In genomic region chr17:44069974-44070454, GRCh38 we compare ENCODE assay signal across 6 cellular contexts. TPM values are rescaled to one million over a fixed set of nuclear protein-coding genes. Genes with fewer than 3 reads are reported as not detected.
A peak's percentile ranks its signal among the peaks of the same experiment; 100 is the strongest.
DNase-seq lines count a peak whose midpoint lies in the region; ATAC-seq and TF ChIP-seq lines count a peak whose summit lies in the region.

No MANE protein-coding gene starts in this region.

- H3K4me3 ChIP-seq in OCI-LY1 (ENCODE audit: low read depth, low read length, poor library complexity, severe bottlenecking): peak overlapping the region; percentile 86
- peak overlapping the region; percentile 74 for H3K4me3 ChIP-seq in fibroblast of pulmonary artery (replicated peaks; ENCODE audit: low read depth, low read length)
- peak overlapping the region; percentile 67 to 79 (median 74) for H3K4me3 ChIP-seq in stomach

- no peak for TF ChIP-seq CTCF in OCI-LY1 (IDR thresholded peaks at IDR 0.05; ENCODE audit: low read length)
- no peak for TF ChIP-seq CTCF in fibroblast of pulmonary artery (IDR thresholded peaks at IDR 0.05; ENCODE audit: low read length, missing control alignments)
- no peak for TF ChIP-seq CTCF in stomach (IDR thresholded peaks at IDR 0.05)
- TF ChIP-seq CTCF in GM13976 (IDR thresholded peaks at IDR 0.05; ENCODE audit: borderline replicate concordance, control extremely low read depth, extremely low read depth, insufficient read depth, missing control alignments): no peak

- peaks cover 15% of the 10 kb centered on the region for H3K79me2 ChIP-seq in OCI-LY1 (ENCODE audit: insufficient read depth, low read length)

- WGBS in stomach, 5 donors: 25 to 35% (median 28%) methylated on average over 7 of the region's 7 CpGs

- H3K4me1 ChIP-seq in OCI-LY1 (ENCODE audit: insufficient read depth, low read length, severe bottlenecking): peaks cover 39% of the 10 kb centered on the region
- peaks cover 22 to 65% (median 46%) of the 10 kb centered on the region in 4 donors for H3K4me1 ChIP-seq in stomach

- no peak for TF ChIP-seq POLR2A in stomach (IDR thresholded peaks at IDR 0.05)

- H3K9me3 ChIP-seq in OCI-LY1 (ENCODE audit: low read length): no peaks in the 10 kb centered on the region
- no peaks in the 10 kb centered on the region for H3K9me3 ChIP-seq in stomach

- DNase-seq in fibroblast of pulmonary artery (ENCODE audit: low read depth) (peak; percentile 11), stomach (no peak), GM13976 (ENCODE audit: low spot score) (no peak)

- intact Hi-C loops in stomach (cut with DNase I; ENCODE audit: low total_unique reads): loop anchor here (5.0 kb wide), 1 partner anchor 42 kb away; no protein-coding TSS in a partner anchor

- H3K4me2 ChIP-seq in OCI-LY1 (ENCODE audit: low read length): peak overlapping the region; percentile 90

- no peak overlapping the region for H2AFZ ChIP-seq in OCI-LY1 (ENCODE audit: low read length)

- in situ Hi-C loops in GM13976 (cut with MboI; ENCODE audit: low sequenced_read_pairs, unreplicated experiment): no loop called here

- TF ChIP-seq EP300 in stomach (IDR thresholded peaks at IDR 0.05): no peak

- H3K36me3 ChIP-seq in OCI-LY1 (ENCODE audit: insufficient read depth, low read length) (peaks cover 9% of the 10 kb centered on the region; the same call in 1 of the 2 replicates), stomach (peaks cover 6 to 16% (median 9%) of the 10 kb centered on the region in 4 donors)

- no peaks in the 10 kb centered on the region for H3K9me2 ChIP-seq in OCI-LY1 (ENCODE audit: low read depth, low read length)

- no peaks in the 10 kb centered on the region; the same call in 1 of the 2 replicates for H3F3A ChIP-seq in OCI-LY1 (ENCODE audit: insufficient read depth, low read length)

- H3K27me3 ChIP-seq in OCI-LY1 (ENCODE audit: insufficient read depth, low read length): no peaks in the 10 kb centered on the region
- no peaks in the 10 kb centered on the region for H3K27me3 ChIP-seq in stomach

- H4K20me1 ChIP-seq in OCI-LY1 (ENCODE audit: insufficient read depth, low read length): no peaks in the 10 kb centered on the region

- H3K27ac ChIP-seq in OCI-LY1 (ENCODE audit: low read depth, low read length, poor library complexity, severe bottlenecking): peak overlapping the region; percentile 78
- peak overlapping the region; percentile 91 to 95 (median 93) for H3K27ac ChIP-seq in stomach

- peak; percentile 7 for ATAC-seq in GM18517 (IDR thresholded peaks at IDR 0.05; ENCODE audit: unreplicated experiment)
- no peak for ATAC-seq in HG03139 (IDR thresholded peaks at IDR 0.05; ENCODE audit: unreplicated experiment)

- H3K9ac ChIP-seq in OCI-LY1 (ENCODE audit: low read length): peak overlapping the region; percentile 89

RNA-seq across cellular contexts. Expression of gene G6PC3, which starts 0.5 kb away (rescaled TPM):
- total RNA-seq in stomach: 100 to 1,000 TPM in 1 of 5 donors, 10 to 100 TPM in 4; 10.5 to 132 (median 36.2) TPM
- 10 to 100 TPM; 16.8 to 52.0 (median 44.1) TPM for polyA plus RNA-seq in stomach

RNA-seq across cellular contexts. Expression of gene LSM12, which starts 3.5 kb away (rescaled TPM):
- total RNA-seq in stomach: 10 to 100 TPM; 19.8 to 34.5 (median 30.4) TPM
- 10 to 100 TPM; 25.4 to 30.7 (median 29.9) TPM for polyA plus RNA-seq in stomach

RNA-seq across cellular contexts. Expression of gene HDAC5, which starts 53.4 kb away (rescaled TPM):
- total RNA-seq in stomach: 100 to 1,000 TPM in 2 of 5 donors, 10 to 100 TPM in 3; 14.7 to 311 (median 58.0) TPM
- polyA plus RNA-seq in stomach: 10 to 100 TPM; 13.3 to 19.3 (median 17.9) TPM

RNA-seq across cellular contexts. Expression of gene TMEM101, which starts 55.3 kb away (rescaled TPM):
- total RNA-seq in stomach: 10 to 100 TPM in 4 of 5 donors, 1 to 10 TPM in 1; 1.8 to 41.9 (median 17.7) TPM
- 10 to 100 TPM; 29.6 to 40.8 (median 38.0) TPM for polyA plus RNA-seq in stomach
